8 cellular contexts compared by ENCODE assay signal in genomic region chr2:173354601-173355131, GRCh38. TPM values are rescaled to one million over a fixed set of nuclear protein-coding genes. Genes with fewer than 3 reads are reported as not detected.
A peak's percentile ranks its signal among the peaks of the same experiment; 100 is the strongest.
DNase-seq lines count a peak whose midpoint lies in the region; ATAC-seq, FAIRE-seq and TF ChIP-seq lines count a peak whose summit lies in the region.

CDCA7 (plus strand) TSS chr2:173354872; CDS start chr2:173354964, 92 bp downstream.

- H3K36me3 ChIP-seq in Peyer's patch: no peaks in the 10 kb centered on the region
- H3K36me3 ChIP-seq in uterus: no peaks in the 10 kb centered on the region

- no peak for FAIRE-seq in frontal cortex (lab: Jason Lieb, UNC)

- H3K27ac Mint-ChIP-seq in osteocyte (ENCODE audit: unreplicated experiment): peak within 1 kb of the TSS; percentile 87

- H3K4me3 Mint-ChIP-seq in osteocyte (ENCODE audit: unreplicated experiment): peak within 1 kb of the TSS; percentile 86

- H3K27me3 ChIP-seq in Peyer's patch: no peaks in the 10 kb centered on the region
- peaks cover 4 to 16% of the 10 kb centered on the region in 2 donors for H3K27me3 ChIP-seq in uterus

- peak; percentile 61 for ATAC-seq in GM21528 (IDR thresholded peaks at IDR 0.05; ENCODE audit: low FRiP score, unreplicated experiment)

- TF ChIP-seq CTCF in Peyer's patch (IDR thresholded peaks at IDR 0.05): peak in 1 of 6 experiments; percentile 36
- peak; percentile 14 for TF ChIP-seq CTCF in osteocyte (IDR thresholded peaks at IDR 0.05)
- TF ChIP-seq CTCF in uterus (IDR thresholded peaks at IDR 0.05): peak in 2 of 4 experiments; percentile 14 to 27

- H3K27ac ChIP-seq in Peyer's patch (peak within 1 kb of the TSS; percentile 25 to 76 (median 58)), uterus (peak within 1 kb of the TSS; percentile 16 to 44)

- H3K4me3 ChIP-seq in Peyer's patch (peak within 1 kb of the TSS; percentile 46 to 70 (median 62)), uterus (peak within 1 kb of the TSS; percentile 23 to 54)

- H3K27me3 Mint-ChIP-seq in osteocyte (ENCODE audit: unreplicated experiment): peaks cover 7% of the 10 kb centered on the region

- H3K36me3 Mint-ChIP-seq in osteocyte (ENCODE audit: unreplicated experiment): no peaks in the 10 kb centered on the region

- peaks cover 14% of the 10 kb centered on the region for H3K4me1 Mint-ChIP-seq in osteocyte (ENCODE audit: unreplicated experiment)

- H3K4me1 ChIP-seq in Peyer's patch: peaks cover 0 to 12% (median 1%) of the 10 kb centered on the region in 4 donors
- H3K4me1 ChIP-seq in uterus: peaks cover 0 to 7% of the 10 kb centered on the region in 2 donors

- no peaks in the 10 kb centered on the region for H3K9me3 Mint-ChIP-seq in osteocyte (ENCODE audit: unreplicated experiment)

- peak; percentile 69 for DNase-seq in DMS53 treated with DMSO at 0.1 percent for 48 hours (lab: John Stamatoyannopoulos, UW; ENCODE audit: unreplicated experiment)
- DNase-seq in HuH-7.5 (ENCODE audit: low spot score): peak; percentile 81
- DNase-seq in Peyer's patch: peak in 2 of 3 donors; percentile 77 to 87
- DNase-seq in activated T-helper 9 cell treated with anti-CD3 and anti-CD28 coated beads, Interleukin-2, amount 50 U/mL, for 16 hours (ENCODE audit: low read depth): peak; percentile 12
- peak; percentile 48 to 54 for DNase-seq in frontal cortex (ENCODE audit: low spot score in 2 of 2)
- DNase-seq in osteocyte (ENCODE audit: extremely low spot score, unreplicated experiment): peak; percentile 90
- DNase-seq in uterus: peak; percentile 37 to 40

- TF ChIP-seq POLR2A in Peyer's patch (IDR thresholded peaks at IDR 0.05) (peak in 1 of 2 donors; percentile 16), uterus (IDR thresholded peaks at IDR 0.05) (peak in 1 of 2 donors; percentile 41)

- intact Hi-C loops in uterus (cut with DNase I; ENCODE audit: low total_unique reads): no loop called here

- H3K9me3 ChIP-seq in Peyer's patch: no peaks in the 10 kb centered on the region
- no peaks in the 10 kb centered on the region for H3K9me3 ChIP-seq in uterus

RNA-seq across cellular contexts. Expression of gene CDCA7, which starts in this region (rescaled TPM):
- total RNA-seq in Peyer's patch (100 to 1,000 TPM in 1 of 4 donors, 10 to 100 TPM in 3; 18.4 to 152 (median 46.1) TPM), frontal cortex (14.3 TPM), osteocyte (5.1 and 7.1 TPM in 2 replicates), uterus (10 to 100 TPM in 1 of 4 donors, 1 to 10 TPM in 1, under 1 TPM in 2; 0.51 to 31.0 (median 4.6) TPM)

Comparison
In these comparisons a context has a peak if more than half of its experiments do, and no peak if none do; other contexts are left out.
1. Peak in every context shown above with its lines: DNase-seq, ATAC-seq, H3K4me3 ChIP-seq and H3K27ac ChIP-seq.
2. DNase-seq: peak in every context shown above with its lines; median percentile 90 in osteocyte; 82 in Peyer's patch; 81 in HuH-7.5; 69 in DMS53 treated with DMSO at 0.1 percent for 48 hours; 51 in frontal cortex; 38 in uterus; 12 in activated T-helper 9 cell treated with anti-CD3 and anti-CD28 coated beads, Interleukin-2, amount 50 U/mL, for 16 hours.